In genomic region chr2:240820607-240821428, GRCh38 we compare ENCODE assay signal across 8 cellular contexts. TPM values are rescaled to one million over a fixed set of nuclear protein-coding genes. Genes with fewer than 3 reads are reported as not detected.
DNase-seq lines count a peak whose midpoint lies in the region; ATAC-seq and TF ChIP-seq lines count a peak whose summit lies in the region.

No MANE protein-coding gene starts in this region.

- H3K4me3 Mint-ChIP-seq in endodermal cell = peak overlapping the region; percentile 49
- no peak overlapping the region for H3K4me3 Mint-ChIP-seq in T-helper 2 cell treated with Interferon-gamma antibody and Interleukin-4, amounts not matched to agents 5 μg/mL and 100 μg/mL, for 36 hours

- peaks cover 10% of the 10 kb centered on the region for H3K9me3 Mint-ChIP-seq in endodermal cell
- no peaks in the 10 kb centered on the region for H3K9me3 Mint-ChIP-seq in T-helper 2 cell treated with Interferon-gamma antibody and Interleukin-4, amounts not matched to agents 5 μg/mL and 100 μg/mL, for 36 hours

- intact Hi-C loops in psoas muscle (cut with DNase I) = no loop called here

- H3K27ac Mint-ChIP-seq in endodermal cell = no peak overlapping the region
- H3K27ac Mint-ChIP-seq in T-helper 2 cell treated with Interferon-gamma antibody and Interleukin-4, amounts not matched to agents 5 μg/mL and 100 μg/mL, for 36 hours = no peak overlapping the region

- H3K36me3 ChIP-seq in HUES64 (ENCODE audit: insufficient read depth, low read length) (peaks cover 8% of the 10 kb centered on the region), NT2/D1 (ENCODE audit: insufficient read depth, insufficient read length, low read length) (no peaks in the 10 kb centered on the region), endodermal cell (ENCODE audit: control insufficient read depth, insufficient read depth, low read length) (no peaks in the 10 kb centered on the region), psoas muscle (ENCODE audit: insufficient read depth in 1 of 2, low read depth in 1 of 2) (no peaks in the 10 kb centered on the region)

- under 1% methylated on average over 64 of the region's 64 CpGs for WGBS in HUES64
- 0 to 1% methylated on average over 24 to 64 of the region's 64 CpGs for WGBS in endodermal cell (ENCODE audit: insufficient coverage in 1 of 2, insufficient read length in 1 of 2), 2 experiments
- 2% methylated on average over 44 to 64 of the region's 64 CpGs for WGBS in psoas muscle, 3 donors

- H3K9me3 ChIP-seq in HUES64 (ENCODE audit: insufficient read depth, low read depth, low read length) (no peaks in the 10 kb centered on the region), NT2/D1 (ENCODE audit: insufficient read depth, low read length) (peaks cover 9% of the 10 kb centered on the region; the same call in 1 of the 2 replicates), endodermal cell (ENCODE audit: control insufficient read depth, low read length) (no peaks in the 10 kb centered on the region), psoas muscle (no peaks in the 10 kb centered on the region)

- H3K27me3 Mint-ChIP-seq in endodermal cell (ENCODE audit: insufficient read depth) = peaks cover 64% of the 10 kb centered on the region
- H3K27me3 Mint-ChIP-seq in T-helper 2 cell treated with Interferon-gamma antibody and Interleukin-4, amounts not matched to agents 5 μg/mL and 100 μg/mL, for 36 hours (ENCODE audit: low read depth) = peaks cover 59% of the 10 kb centered on the region

- H3K36me3 Mint-ChIP-seq in endodermal cell (ENCODE audit: low read depth) = no peaks in the 10 kb centered on the region
- H3K36me3 Mint-ChIP-seq in T-helper 2 cell treated with Interferon-gamma antibody and Interleukin-4, amounts not matched to agents 5 μg/mL and 100 μg/mL, for 36 hours (ENCODE audit: low read depth) = no peaks in the 10 kb centered on the region

- H3K27ac ChIP-seq in HUES64 (ENCODE audit: low read depth, low read length) (peak overlapping the region; percentile 67; the same call in 1 of the 2 replicates), endodermal cell (ENCODE audit: low read depth, low read length) (peak overlapping the region; percentile 79), psoas muscle (no peak overlapping the region)

- DNase-seq in NT2/D1 (ENCODE audit: low read depth, low spot score) (no peak), endodermal cell (peak; percentile 88), psoas muscle (peak in 1 of 2 donors; percentile 36), MV-4-11 (lab: John Stamatoyannopoulos, UW) (no peak)
- no peak for DNase-seq in T-helper 2 cell treated with Interferon-gamma antibody and Interleukin-4, amounts not matched to agents 5 μg/mL and 100 μg/mL, for 36 hours (ENCODE audit: low spot score)

- ATAC-seq in psoas muscle = no peak
- ATAC-seq in HG03520 (IDR thresholded peaks at IDR 0.05; ENCODE audit: unreplicated experiment) = no peak
- ATAC-seq in HG03039 (IDR thresholded peaks at IDR 0.05; ENCODE audit: unreplicated experiment) = no peak

- H3K9ac ChIP-seq in HUES64 (ENCODE audit: low read depth, low read length) (peak overlapping the region; percentile 74), NT2/D1 (ENCODE audit: insufficient read length, low read depth) (peak overlapping the region; percentile 56), endodermal cell (ENCODE audit: extremely low read depth, low read length, poor library complexity, severe bottlenecking) (peak overlapping the region; percentile 11)

- H3K4me1 ChIP-seq in HUES64 (ENCODE audit: insufficient read depth, low read length) = peaks cover 6% of the 10 kb centered on the region; the same call in 1 of the 2 replicates
- H3K4me1 ChIP-seq in NT2/D1 (ENCODE audit: insufficient read depth, insufficient read length) = peaks cover 2% of the 10 kb centered on the region
- H3K4me1 ChIP-seq in endodermal cell (ENCODE audit: control insufficient read depth, insufficient read depth, low read length) = no peaks in the 10 kb centered on the region
- peaks cover 3% of the 10 kb centered on the region for H3K4me1 ChIP-seq in psoas muscle

- peak overlapping the region; percentile 90 for H3K4me3 ChIP-seq in HUES64 (ENCODE audit: low read length)
- peak overlapping the region; percentile 32 for H3K4me3 ChIP-seq in NT2/D1 (ENCODE audit: insufficient read length, low read depth)
- peak overlapping the region; percentile 62 for H3K4me3 ChIP-seq in endodermal cell (ENCODE audit: low read length)
- H3K4me3 ChIP-seq in psoas muscle = peak overlapping the region; percentile 45

- H3K27me3 ChIP-seq in HUES64 (ENCODE audit: insufficient read depth, low read length) (peaks cover 50% of the 10 kb centered on the region), NT2/D1 (ENCODE audit: insufficient read depth, insufficient read length) (peaks cover 88% of the 10 kb centered on the region), endodermal cell (ENCODE audit: control insufficient read depth, insufficient read depth, low read length, poor library complexity, severe bottlenecking) (peaks cover 61% of the 10 kb centered on the region), psoas muscle (ENCODE audit: insufficient read depth in 3 of 3, low read length in 2 of 3) (peaks cover 0 to 81% (median 24%) of the 10 kb centered on the region in 3 donors)

- H3K4me1 Mint-ChIP-seq in endodermal cell = peaks cover 3% of the 10 kb centered on the region
- H3K4me1 Mint-ChIP-seq in T-helper 2 cell treated with Interferon-gamma antibody and Interleukin-4, amounts not matched to agents 5 μg/mL and 100 μg/mL, for 36 hours (ENCODE audit: low read depth) = peaks cover 3% of the 10 kb centered on the region

- TF ChIP-seq CTCF in endodermal cell (conservative IDR thresholded peaks at IDR 0.05) (peak; percentile 38), psoas muscle (IDR thresholded peaks at IDR 0.05) (no peak)

RNA-seq across cellular contexts. Expression of gene KIF1A, which starts 0.8 kb away (rescaled TPM):
- 46.4 TPM for polyA plus RNA-seq in HUES64 (2013, experiment 1 of 2)
- polyA plus RNA-seq in HUES64 (2013, experiment 2 of 2) = 46.2 TPM
- total RNA-seq in endodermal cell (10 to 100 TPM; 58.8 to 83.1 TPM), psoas muscle (1 to 10 TPM in 1 of 4 donors, under 1 TPM in 1, not detected in 2; 0.18 to 1.2 TPM)
- 48.4 TPM for polyA plus RNA-seq in endodermal cell (2013, experiment 1 of 2)
- 41.1 TPM for polyA plus RNA-seq in endodermal cell (2013, experiment 2 of 2)
- polyA plus RNA-seq in psoas muscle = under 1 TPM; 0.01 to 0.12 (median 0.10) TPM

RNA-seq across cellular contexts. Expression of gene AGXT, which starts 47.8 kb away (rescaled TPM):
- not detected for polyA plus RNA-seq in HUES64 (2013, experiment 1 of 2)
- not detected for polyA plus RNA-seq in HUES64 (2013, experiment 2 of 2)
- total RNA-seq in endodermal cell (under 1 TPM in 1 of 2 donors, not detected in 1; 0.31 TPM), psoas muscle (under 1 TPM in 1 of 4 donors, not detected in 3; 0.30 TPM)
- polyA plus RNA-seq in endodermal cell (2013, experiment 1 of 2) = not detected
- polyA plus RNA-seq in endodermal cell (2013, experiment 2 of 2) = not detected
- polyA plus RNA-seq in psoas muscle = 1 to 10 TPM in 1 of 3 donors, under 1 TPM in 1, not detected in 1; 0.11 to 1.3 TPM

Comparison
In these comparisons a context has a peak if more than half of its experiments do, and no peak if none do; other contexts are left out.
1. H3K4me3 ChIP-seq: peak in every context shown above with its lines; median percentile 90 in HUES64; 62 in endodermal cell; 45 in psoas muscle; 32 in NT2/D1.
2. H3K9ac ChIP-seq: peak in every context shown above with its lines; median percentile 74 in HUES64; 56 in NT2/D1; 11 in endodermal cell.
3. RNA of gene KIF1A, which starts 0.8 kb away (total RNA-seq): 58.8 to 83.1 TPM in endodermal cell; 0.18 to 1.2 TPM in psoas muscle; every median in the first group is over 10 times any median in the second.